Comparison of ENCODE assay signal across 18 cellular contexts in the genomic region with DNA sequence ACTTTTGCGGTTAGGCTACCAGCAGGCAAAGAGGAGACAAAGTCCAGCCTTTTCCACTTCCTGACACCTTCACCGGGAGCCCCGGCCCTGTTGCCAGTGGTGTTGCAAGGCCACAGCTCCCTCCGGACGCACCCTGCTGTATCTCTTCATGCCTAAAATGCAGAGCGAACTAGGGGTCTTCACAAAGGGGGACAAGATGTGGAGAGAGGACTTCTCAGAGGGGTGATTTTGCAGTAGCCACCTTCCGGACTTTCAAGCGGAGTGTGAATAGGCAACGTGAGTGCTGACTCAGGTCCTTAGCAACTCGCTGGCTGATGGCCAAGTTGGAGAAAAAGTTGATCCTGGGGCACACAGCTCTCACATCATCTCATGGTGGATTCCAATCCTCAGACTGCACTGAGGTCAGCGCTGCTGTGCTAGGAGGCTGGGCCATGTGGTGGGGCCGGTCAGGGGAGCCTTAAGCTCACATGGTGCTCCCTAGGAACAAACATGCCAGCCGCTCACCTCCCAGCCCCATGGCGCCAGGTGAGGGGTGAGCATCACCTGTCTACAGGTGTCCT.
DNase-seq lines count a peak whose midpoint lies in the region; ATAC-seq and TF ChIP-seq lines count a peak whose summit lies in the region.
"Had no signal": no experiment of that assay in that cellular context is flagged by ENCODE, and none has a peak within 500 bp of the region (broad histone marks: within the 10 kb centered on the region; RNA-seq: fewer than 3 reads in every experiment).

No MANE protein-coding gene starts in this region.

- no peaks in the 10 kb centered on the region for H3K27me3 ChIP-seq in MG63
- H3K27me3 ChIP-seq in lower lobe of right lung (ENCODE audit: low read depth): no peaks in the 10 kb centered on the region

- peak; percentile 44 for DNase-seq in DMS79 treated with DMSO at 0.1 percent for 48 hours (lab: John Stamatoyannopoulos, UW)
- peak; percentile 38 for DNase-seq in MG63
- no peak for DNase-seq in endothelial cell (ENCODE audit: low spot score)
- peak; percentile 20 for DNase-seq in myocyte (ENCODE audit: low read depth)
- no peak for DNase-seq in lower lobe of right lung
- DNase-seq in activated CD4-positive, alpha-beta T cell treated with anti-CD3 and anti-CD28 coated beads for 4 hours: no peak
- no peak for DNase-seq in NCI-H2029 (lab: John Stamatoyannopoulos, UW)
- DNase-seq: activated CD4-positive, alpha-beta T cell treated with anti-CD3 and anti-CD28 coated beads, Interleukin-2, amount 10 ng/mL, durations not matched to agents 24 days and 14 days; activated effector memory CD4-positive, alpha-beta T cell treated with Interleukin-2 at 50 U/mL for 16 hours; CD4-positive, CD25-positive, alpha-beta regulatory T cell; glutamatergic neuron; NCI-H187; occipital lobe; stimulated activated CD4-positive, alpha-beta T cell treated with anti-CD3 and anti-CD28 coated beads, Interleukin-1b, Interleukin-23, amount 100 ng/mL, for 48 hours; T-cell had no signal

- H3K9me3 ChIP-seq in MG63 (no peaks in the 10 kb centered on the region), lower lobe of right lung (no peaks in the 10 kb centered on the region)

- ATAC-seq in lower lobe of right lung (no peak), GM18907 (IDR thresholded peaks at IDR 0.05; ENCODE audit: unreplicated experiment) (no peak)
- ATAC-seq: stimulated activated effector memory CD8-positive, alpha-beta T cell treated with anti-CD3 and anti-CD28 coated beads, Interleukin-12 subunit alpha, Interleukin-12 subunit beta, amount 100 ng/mL, for 72 hours; T-cell had no signal

- H3K27me3 Mint-ChIP-seq in endothelial cell (ENCODE audit: unreplicated experiment): peaks cover 2% of the 10 kb centered on the region
- H3K27me3 Mint-ChIP-seq: activated CD4-positive, alpha-beta T cell treated with anti-CD3 and anti-CD28 coated beads, Interleukin-2, amount 10 ng/mL, durations not matched to agents 24 days and 14 days; CD4-positive, CD25-positive, alpha-beta regulatory T cell had no signal

- H3K27ac ChIP-seq in lower lobe of right lung: no peak overlapping the region

- H3K4me3 ChIP-seq in MG63 (no peak overlapping the region), lower lobe of right lung (no peak overlapping the region)
- H3K4me3 ChIP-seq: lung had no signal

- TF ChIP-seq CTCF in endothelial cell (IDR thresholded peaks at IDR 0.05; ENCODE audit: unreplicated experiment) (no peak), lower lobe of right lung (IDR thresholded peaks at IDR 0.05) (no peak)

- H3K27ac Mint-ChIP-seq in endothelial cell (ENCODE audit: unreplicated experiment): no peak overlapping the region
- H3K27ac Mint-ChIP-seq: activated CD4-positive, alpha-beta T cell treated with anti-CD3 and anti-CD28 coated beads, Interleukin-2, amount 10 ng/mL, durations not matched to agents 24 days and 14 days; stimulated activated effector memory CD8-positive, alpha-beta T cell treated with anti-CD3 and anti-CD28 coated beads, Interleukin-12 subunit alpha, Interleukin-12 subunit beta, amount 100 ng/mL, for 72 hours; T-cell had no signal

- peak overlapping the region; percentile 37 for H3K4me3 Mint-ChIP-seq in endothelial cell (ENCODE audit: unreplicated experiment)
- H3K4me3 Mint-ChIP-seq: activated CD4-positive, alpha-beta T cell treated with anti-CD3 and anti-CD28 coated beads, Interleukin-2, amount 10 ng/mL, durations not matched to agents 24 days and 14 days; CD4-positive, CD25-positive, alpha-beta regulatory T cell; stimulated activated effector memory CD8-positive, alpha-beta T cell treated with anti-CD3 and anti-CD28 coated beads, Interleukin-12 subunit alpha, Interleukin-12 subunit beta, amount 100 ng/mL, for 72 hours; T-cell had no signal

- no peaks in the 10 kb centered on the region for H3K36me3 Mint-ChIP-seq in endothelial cell (ENCODE audit: low read depth, unreplicated experiment)
- H3K36me3 Mint-ChIP-seq: CD4-positive, CD25-positive, alpha-beta regulatory T cell; stimulated activated effector memory CD8-positive, alpha-beta T cell treated with anti-CD3 and anti-CD28 coated beads, Interleukin-12 subunit alpha, Interleukin-12 subunit beta, amount 100 ng/mL, for 72 hours; T-cell had no signal

- no peaks in the 10 kb centered on the region for H3K9me3 Mint-ChIP-seq in endothelial cell (ENCODE audit: unreplicated experiment)
- H3K9me3 Mint-ChIP-seq: activated CD4-positive, alpha-beta T cell treated with anti-CD3 and anti-CD28 coated beads, Interleukin-2, amount 10 ng/mL, durations not matched to agents 24 days and 14 days; CD4-positive, CD25-positive, alpha-beta regulatory T cell; stimulated activated effector memory CD8-positive, alpha-beta T cell treated with anti-CD3 and anti-CD28 coated beads, Interleukin-12 subunit alpha, Interleukin-12 subunit beta, amount 100 ng/mL, for 72 hours; T-cell had no signal

- H3K36me3 ChIP-seq in MG63 (no peaks in the 10 kb centered on the region), lower lobe of right lung (no peaks in the 10 kb centered on the region)

- intact Hi-C loops in lower lobe of right lung (cut with DNase I): no loop called here

- no peaks in the 10 kb centered on the region for H3K4me1 ChIP-seq in lower lobe of right lung

- H3K4me1 Mint-ChIP-seq in endothelial cell (ENCODE audit: unreplicated experiment): peaks cover 31% of the 10 kb centered on the region
- H3K4me1 Mint-ChIP-seq: CD4-positive, CD25-positive, alpha-beta regulatory T cell; T-cell had no signal

Comparison
In these comparisons a context has a peak if more than half of its experiments do, and no peak if none do; other contexts are left out.
1. DNase-seq: peak in DMS79 treated with DMSO at 0.1 percent for 48 hours (single experiment), MG63 (single experiment) and myocyte (single experiment); none in endothelial cell (single experiment), lower lobe of right lung (single experiment), activated CD4-positive, alpha-beta T cell treated with anti-CD3 and anti-CD28 coated beads for 4 hours (0 of 2) and NCI-H2029 (single experiment).